15 cellular contexts compared by ENCODE assay signal in genomic region chr11:75301602-75302345, GRCh38. TPM values are rescaled to one million over a fixed set of nuclear protein-coding genes. Genes with fewer than 3 reads are reported as not detected.
A peak's percentile ranks its signal among the peaks of the same experiment; 100 is the strongest.
DNase-seq lines count a peak whose midpoint lies in the region; ATAC-seq, FAIRE-seq and TF ChIP-seq lines count a peak whose summit lies in the region.
"Had no signal": no experiment of that assay in that cellular context is flagged by ENCODE, and none has a peak within 500 bp of the region (broad histone marks: within the 10 kb centered on the region; RNA-seq: fewer than 3 reads in every experiment).

No MANE protein-coding gene starts in this region.

- no peak for TF ChIP-seq CTCF in VCaP (conservative IDR thresholded peaks at IDR 0.05)

- peaks cover 40% of the 10 kb centered on the region for H3K4me1 ChIP-seq in stomach smooth muscle (ENCODE audit: control insufficient read depth, insufficient read depth, low read length)

- peaks cover 66 to 88% of the 10 kb centered on the region in 2 donors for H3K4me1 Mint-ChIP-seq in immature natural killer cell

- H3K36me3 ChIP-seq in stomach smooth muscle (ENCODE audit: control insufficient read depth in 2 of 2, insufficient read depth in 2 of 2, low read length in 2 of 2) = peaks cover 0 to 3% of the 10 kb centered on the region in 2 donors

- no peak for FAIRE-seq in H54 (lab: Jason Lieb, UNC)
- FAIRE-seq: endometrium, GM18507 had no signal

- DNase-seq in NCI-H1105 treated with DMSO at 0.1 percent for 48 hours (lab: John Stamatoyannopoulos, UW) (peak; percentile 25), immature natural killer cell (no peak), H54 (ENCODE audit: insufficient read length, low spot score) (no peak)
- DNase-seq: activated CD4-positive, alpha-beta memory T cell treated with anti-CD3 and anti-CD28 coated beads for 36 hours; activated naive CD8-positive, alpha-beta T cell treated with anti-CD3 and anti-CD28 coated beads, Interleukin-2, amount 10 ng/mL, durations not matched to agents 7 days and 5 days; NCI-H524 treated with DMSO at 0.1 percent for 48 hours; stimulated activated CD4-positive, alpha-beta T cell treated with anti-CD3 and anti-CD28 coated beads, Interleukin-1b, Interleukin-23, amount 100 ng/mL, for 48 hours; SW 1271 had no signal

- ATAC-seq in HG02852 (IDR thresholded peaks at IDR 0.05; ENCODE audit: unreplicated experiment) (no peak), HG03378 (IDR thresholded peaks at IDR 0.05; ENCODE audit: unreplicated experiment) (no peak)

- H3K27me3 ChIP-seq in stomach smooth muscle (ENCODE audit: control insufficient read depth in 1 of 2, insufficient read depth in 2 of 2, low read length in 2 of 2) = no peaks in the 10 kb centered on the region

- peak overlapping the region in 1 of 2 donors; percentile 35 for H3K4me3 ChIP-seq in stomach smooth muscle (ENCODE audit: low read length in 2 of 2)

- peak overlapping the region; percentile 3 to 21 for H3K9ac ChIP-seq in stomach smooth muscle (ENCODE audit: low read length in 2 of 2)

- peaks cover 0 to 6% (median 2%) of the 10 kb centered on the region in 3 donors for H3K27me3 Mint-ChIP-seq in immature natural killer cell (ENCODE audit: low read depth in 3 of 3)
- H3K27me3 Mint-ChIP-seq: activated CD4-positive, alpha-beta memory T cell treated with anti-CD3 and anti-CD28 coated beads for 36 hours; activated naive CD8-positive, alpha-beta T cell treated with anti-CD3 and anti-CD28 coated beads, Interleukin-2, amount 10 ng/mL, durations not matched to agents 7 days and 5 days; stimulated activated naive CD8-positive, alpha-beta T cell treated with anti-CD3 and anti-CD28 coated beads, Interleukin-15, Interleukin-2, amounts not matched to agents 100 ng/mL and 50 ng/mL, for 24 hours had no signal

- H3K27ac Mint-ChIP-seq in immature natural killer cell = peak overlapping the region in 4 of 6 donors; percentile 31 to 47 (median 40)
- H3K27ac Mint-ChIP-seq: activated CD4-positive, alpha-beta memory T cell treated with anti-CD3 and anti-CD28 coated beads for 36 hours; activated naive CD8-positive, alpha-beta T cell treated with anti-CD3 and anti-CD28 coated beads, Interleukin-2, amount 10 ng/mL, durations not matched to agents 7 days and 5 days; stimulated activated naive CD8-positive, alpha-beta T cell treated with anti-CD3 and anti-CD28 coated beads, Interleukin-15, Interleukin-2, amounts not matched to agents 100 ng/mL and 50 ng/mL, for 24 hours had no signal

- TF ChIP-seq POLR2A in H54 (IDR thresholded peaks at IDR 0.05; ENCODE audit: low read depth, low read length) = no peak

- H3K36me3 Mint-ChIP-seq in immature natural killer cell = peaks cover 0 to 6% (median 0%) of the 10 kb centered on the region in 3 donors

- no peaks in the 10 kb centered on the region for H3K9me3 ChIP-seq in stomach smooth muscle (ENCODE audit: control insufficient read depth in 2 of 2, low read length in 2 of 2)

- H3K9me3 Mint-ChIP-seq in immature natural killer cell = no peaks in the 10 kb centered on the region
- H3K9me3 Mint-ChIP-seq: activated CD4-positive, alpha-beta memory T cell treated with anti-CD3 and anti-CD28 coated beads for 36 hours; activated naive CD8-positive, alpha-beta T cell treated with anti-CD3 and anti-CD28 coated beads, Interleukin-2, amount 10 ng/mL, durations not matched to agents 7 days and 5 days; stimulated activated naive CD8-positive, alpha-beta T cell treated with anti-CD3 and anti-CD28 coated beads, Interleukin-15, Interleukin-2, amounts not matched to agents 100 ng/mL and 50 ng/mL, for 24 hours had no signal

- H3K27ac ChIP-seq in VCaP (peak overlapping the region; percentile 77), stomach smooth muscle (ENCODE audit: low read length) (peak overlapping the region; percentile 53)

- no peak overlapping the region for H3K4me3 Mint-ChIP-seq in immature natural killer cell
- H3K4me3 Mint-ChIP-seq: activated CD4-positive, alpha-beta memory T cell treated with anti-CD3 and anti-CD28 coated beads for 36 hours; activated naive CD8-positive, alpha-beta T cell treated with anti-CD3 and anti-CD28 coated beads, Interleukin-2, amount 10 ng/mL, durations not matched to agents 7 days and 5 days; stimulated activated naive CD8-positive, alpha-beta T cell treated with anti-CD3 and anti-CD28 coated beads, Interleukin-15, Interleukin-2, amounts not matched to agents 100 ng/mL and 50 ng/mL, for 24 hours had no signal

RNA-seq across cellular contexts. Expression of gene ARRB1, which starts 49.7 kb away (rescaled TPM):
- polyA plus RNA-seq in immature natural killer cell = 10 to 100 TPM; 28.7 to 51.1 (median 41.5) TPM
